In the genomic region with DNA sequence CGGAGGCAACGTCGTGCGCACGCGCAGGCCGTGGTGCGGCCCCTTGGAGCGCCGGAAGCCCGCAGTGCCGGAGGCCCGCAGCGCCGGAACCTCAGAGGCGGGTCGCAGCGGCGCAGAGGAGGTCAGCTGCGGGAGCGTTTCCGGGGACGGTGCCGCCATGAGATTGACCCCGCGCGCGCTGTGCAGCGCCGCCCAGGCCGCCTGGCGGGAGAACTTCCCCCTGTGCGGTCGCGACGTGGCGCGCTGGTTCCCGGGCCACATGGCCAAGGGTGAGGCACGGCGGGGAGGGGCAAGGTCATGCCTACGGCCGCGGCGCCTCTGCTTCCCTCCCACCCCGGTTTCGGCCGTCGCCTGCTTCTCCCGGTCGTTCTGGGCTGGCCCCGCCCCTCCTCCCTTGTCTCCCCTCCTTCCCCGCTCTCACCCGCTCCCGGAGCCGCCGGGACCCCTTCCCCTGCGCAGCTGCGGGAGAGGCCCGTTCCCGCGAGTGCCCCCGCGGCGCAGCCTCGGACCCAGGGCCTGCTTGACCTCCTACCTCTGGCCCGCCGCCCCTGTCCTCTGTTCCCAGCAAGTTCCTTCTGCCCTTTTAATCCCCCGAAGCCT, we compare ENCODE assay signal across 8 cellular contexts. TPM values are rescaled to one million over a fixed set of nuclear protein-coding genes. Genes with fewer than 3 reads are reported as not detected.
DNase-seq lines count a peak whose midpoint lies in the region; FAIRE-seq and TF ChIP-seq lines count a peak whose summit lies in the region.

A gene with protein sequence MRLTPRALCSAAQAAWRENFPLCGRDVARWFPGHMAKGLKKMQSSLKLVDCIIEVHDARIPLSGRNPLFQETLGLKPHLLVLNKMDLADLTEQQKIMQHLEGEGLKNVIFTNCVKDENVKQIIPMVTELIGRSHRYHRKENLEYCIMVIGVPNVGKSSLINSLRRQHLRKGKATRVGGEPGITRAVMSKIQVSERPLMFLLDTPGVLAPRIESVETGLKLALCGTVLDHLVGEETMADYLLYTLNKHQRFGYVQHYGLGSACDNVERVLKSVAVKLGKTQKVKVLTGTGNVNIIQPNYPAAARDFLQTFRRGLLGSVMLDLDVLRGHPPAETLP (plus strand): TSS at position 94 of the 600 bp plus-strand sequence. CDS start 64 bp downstream, at position 158.

- no peak for TF ChIP-seq EP300 in suprapubic skin (IDR thresholded peaks at IDR 0.05)

- no peaks in the 10 kb centered on the region for H3K27me3 Mint-ChIP-seq in activated naive CD4-positive, alpha-beta T cell treated with anti-CD3 and anti-CD28 coated beads for 36 hours (ENCODE audit: low read depth)

- no peak within 1 kb of the TSS for H2BK120ac ChIP-seq in neuronal stem cell (ENCODE audit: low read depth, low read length)

- H3K27ac ChIP-seq in neuronal stem cell (replicated peaks; ENCODE audit: low read length) (peak within 1 kb of the TSS; percentile 90), suprapubic skin (peak within 1 kb of the TSS; percentile 73)

- TF ChIP-seq CTCF in suprapubic skin (IDR thresholded peaks at IDR 0.05), result peak in 1 of 2 donors; percentile 15

- peak within 1 kb of the TSS; percentile 100 for H3K23ac ChIP-seq in neuronal stem cell (ENCODE audit: low read depth, low read length, poor library complexity)

- WGBS in neuronal stem cell (ENCODE audit: extremely low coverage in 2 of 2, insufficient read length in 2 of 2, insufficient replicate concordance in 1 of 2), 2 donors, result no CpG with 5 or more reads among the region's 69 CpGs
- WGBS in suprapubic skin, result 0% methylated on average over 10 of the region's 69 CpGs

- no peak within 1 kb of the TSS for H4K91ac ChIP-seq in neuronal stem cell (ENCODE audit: low read depth, low read length, poor library complexity)

- no peak within 1 kb of the TSS for H2AK5ac ChIP-seq in neuronal stem cell (ENCODE audit: low read depth, low read length)

- H3K4me1 Mint-ChIP-seq in activated naive CD4-positive, alpha-beta T cell treated with anti-CD3 and anti-CD28 coated beads for 36 hours (ENCODE audit: low read depth), result peaks cover 55% of the 10 kb centered on the region

- H3K4me1 ChIP-seq in neuronal stem cell (ENCODE audit: control insufficient read depth in 2 of 2, insufficient read depth in 1 of 2, low read depth in 1 of 2, low read length in 2 of 2) (peaks cover 0 to 2% of the 10 kb centered on the region in 2 donors), suprapubic skin (peaks cover 18% of the 10 kb centered on the region)

- H3K36me3 ChIP-seq in neuronal stem cell (replicated peaks in 1 of 2; ENCODE audit: control insufficient read depth in 2 of 2, insufficient read depth in 2 of 2, low read length in 2 of 2) (peaks cover 13 to 37% of the 10 kb centered on the region in 2 donors), suprapubic skin (peaks cover 27% of the 10 kb centered on the region)

- TF ChIP-seq POLR2A in suprapubic skin (IDR thresholded peaks at IDR 0.05), result peak in 1 of 2 donors; percentile 23

- H2BK15ac ChIP-seq in neuronal stem cell (ENCODE audit: low read length), result no peak within 1 kb of the TSS

- H3K9ac ChIP-seq in neuronal stem cell (ENCODE audit: low read depth, low read length, poor library complexity), result peak within 1 kb of the TSS; percentile 98

- DNase-seq in G401 (ENCODE audit: low spot score) (peak; percentile 90), GOT3 (lab: John Stamatoyannopoulos, UW) (peak; percentile 92), LHCN-M2 (ENCODE audit: low read depth) (peak; percentile 89), SIG-M5 (lab: John Stamatoyannopoulos, UW) (peak; percentile 52), frontal cortex (ENCODE audit: low spot score in 2 of 2) (peak; percentile 99), neuronal stem cell (ENCODE audit: low spot score) (peak; percentile 93), suprapubic skin (ENCODE audit: low spot score in 2 of 2) (peak; percentile 93)
- peak; percentile 94 for DNase-seq in activated naive CD4-positive, alpha-beta T cell treated with anti-CD3 and anti-CD28 coated beads for 36 hours

- H3K27ac Mint-ChIP-seq in activated naive CD4-positive, alpha-beta T cell treated with anti-CD3 and anti-CD28 coated beads for 36 hours, result peak within 1 kb of the TSS; percentile 90

- no peak within 1 kb of the TSS for H2BK12ac ChIP-seq in neuronal stem cell (ENCODE audit: low read length)

- peak within 1 kb of the TSS; percentile 92 to 100 for H3K4me3 ChIP-seq in neuronal stem cell (ENCODE audit: low read length in 2 of 2)
- peak within 1 kb of the TSS; percentile 90 for H3K4me3 ChIP-seq in suprapubic skin

- CTCF ChIA-PET in activated naive CD4-positive, alpha-beta T cell treated with anti-CD3 and anti-CD28 coated beads for 36 hours (lab: Charles Lee), result interaction anchor here (1.7 kb wide), 1 partner anchor 65 kb away, joined by 7 read pairs; no protein-coding TSS in a partner anchor

- H2AFZ ChIP-seq in neuronal stem cell (ENCODE audit: low read length), result peak within 1 kb of the TSS; percentile 95

- H3K14ac ChIP-seq in neuronal stem cell (ENCODE audit: low read length), result peak within 1 kb of the TSS; percentile 82

- peak within 1 kb of the TSS; percentile 96 for H3K4me3 Mint-ChIP-seq in activated naive CD4-positive, alpha-beta T cell treated with anti-CD3 and anti-CD28 coated beads for 36 hours

- no peaks in the 10 kb centered on the region for H3K9me3 Mint-ChIP-seq in activated naive CD4-positive, alpha-beta T cell treated with anti-CD3 and anti-CD28 coated beads for 36 hours

- peak within 1 kb of the TSS; percentile 91 for H2BK5ac ChIP-seq in neuronal stem cell (ENCODE audit: low read length)

- peaks cover 4% of the 10 kb centered on the region for H3K79me1 ChIP-seq in neuronal stem cell (ENCODE audit: low read depth, low read length)

- H3K4me2 ChIP-seq in neuronal stem cell (ENCODE audit: insufficient read depth, low read length, poor library complexity, severe bottlenecking), result peak within 1 kb of the TSS; percentile 69

- H4K8ac ChIP-seq in neuronal stem cell (ENCODE audit: low read depth, low read length), result peak within 1 kb of the TSS; percentile 45

- FAIRE-seq in frontal cortex (lab: Jason Lieb, UNC), result no peak

- peak within 1 kb of the TSS; percentile 99 for H3K18ac ChIP-seq in neuronal stem cell (ENCODE audit: low read length)

- intact Hi-C loops in activated naive CD4-positive, alpha-beta T cell treated with anti-CD3 and anti-CD28 coated beads for 36 hours (cut with micrococcal nuclease), result loop anchor here (1.0 to 10.0 kb wide), 8 partner anchors 16 to 1489 kb away; a partner anchor contains a TSS

- no peak within 1 kb of the TSS for H3K4ac ChIP-seq in neuronal stem cell (ENCODE audit: low read length)

- H3K9me3 ChIP-seq in neuronal stem cell (replicated peaks in 1 of 2; ENCODE audit: control insufficient read depth in 2 of 2, insufficient read depth in 1 of 2, low read depth in 1 of 2, low read length in 2 of 2) (no peaks in the 10 kb centered on the region), suprapubic skin (no peaks in the 10 kb centered on the region)

- peaks cover 21% of the 10 kb centered on the region for H3K36me3 Mint-ChIP-seq in activated naive CD4-positive, alpha-beta T cell treated with anti-CD3 and anti-CD28 coated beads for 36 hours (ENCODE audit: low read depth)

- in situ Hi-C loops in G401 (cut with HindIII; ENCODE audit: low sequenced_read_pairs), result no loop called here

- H3K27me3 ChIP-seq in neuronal stem cell (ENCODE audit: control insufficient read depth in 3 of 3, insufficient read depth in 3 of 3, low read depth in 1 of 3, low read length in 3 of 3), result no peaks in the 10 kb centered on the region
- H3K27me3 ChIP-seq in suprapubic skin, result no peaks in the 10 kb centered on the region

RNA-seq across cellular contexts. Expression of the gene that starts here (rescaled TPM):
- 60.7 and 66.8 TPM in 2 replicates for total RNA-seq in G401 (2014; rRNA removed; shearing (Covaris generic))
- total RNA-seq in LHCN-M2 (2014; rRNA removed) (25.3 and 28.5 TPM in 2 replicates), frontal cortex (21.2 TPM), suprapubic skin (10 to 100 TPM; 20.5 to 79.7 (median 36.0) TPM)
- 32.8 TPM for polyA plus RNA-seq in LHCN-M2 (2012)
- 10 to 100 TPM; 31.6 to 32.9 TPM for total RNA-seq in activated naive CD4-positive, alpha-beta T cell treated with anti-CD3 and anti-CD28 coated beads for 36 hours
- polyA plus RNA-seq in neuronal stem cell (2013, experiment 1 of 2), result 15.5 TPM
- 15.8 TPM for polyA plus RNA-seq in neuronal stem cell (2013, experiment 2 of 2)

Comparison
In these comparisons a context has a peak if more than half of its experiments do, and no peak if none do; other contexts are left out.
1. Peak in every context shown above with its lines: DNase-seq, H3K4me3 ChIP-seq and H3K27ac ChIP-seq.